22 cellular contexts compared by ENCODE assay signal in the genomic region with DNA sequence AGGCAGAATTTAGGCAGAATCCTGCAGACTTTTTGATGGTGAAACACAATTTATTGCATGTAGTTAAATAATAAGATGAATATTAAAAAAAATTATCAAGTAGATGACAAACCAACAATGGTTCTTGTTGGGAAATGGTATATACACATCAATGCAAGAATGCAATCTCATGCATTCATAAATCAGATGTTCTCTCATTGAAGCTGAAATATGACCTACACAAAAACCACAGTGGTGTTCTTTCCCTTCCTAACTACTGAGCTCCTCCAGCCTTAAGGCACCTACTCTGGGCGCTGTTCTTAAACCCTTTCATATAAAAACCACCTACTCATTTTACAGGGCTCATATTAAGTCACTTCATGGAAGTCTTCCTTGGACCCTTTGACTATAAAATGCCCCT.
"Had no signal": no experiment of that assay in that cellular context is flagged by ENCODE, and none has a peak within 500 bp of the region (broad histone marks: within the 10 kb centered on the region; RNA-seq: fewer than 3 reads in every experiment).

No MANE protein-coding gene starts in this region.

- FAIRE-seq: TTC549 had no signal

- H3K9me3 ChIP-seq: neutrophil had no signal

- H3K27ac ChIP-seq: dorsolateral prefrontal cortex, left lung, transverse colon had no signal

- H3K27me3 Mint-ChIP-seq: activated naive CD4-positive, alpha-beta T cell treated with anti-CD3 and anti-CD28 coated beads, Interleukin-2, amount 10 ng/mL, durations not matched to agents 7 days and 5 days; naive thymus-derived CD4-positive, alpha-beta T cell had no signal

- ATAC-seq: left lung; mucosa of descending colon; naive thymus-derived CD4-positive, alpha-beta T cell; SK-N-SH treated with all-trans-retinoic acid at 6 μM for 48 hours; WTC11 had no signal

- H3K4me3 Mint-ChIP-seq: activated naive CD4-positive, alpha-beta T cell treated with anti-CD3 and anti-CD28 coated beads, Interleukin-2, amount 10 ng/mL, durations not matched to agents 7 days and 5 days; WTC11 had no signal

- DNase-seq: activated CD4-positive, alpha-beta T cell treated with anti-CD3 and anti-CD28 coated beads for 48 hours; activated CD8-positive, alpha-beta memory T cell treated with anti-CD3 and anti-CD28 coated beads for 24 hours; activated naive CD4-positive, alpha-beta T cell treated with anti-CD3 and anti-CD28 coated beads, Interleukin-2, amount 10 ng/mL, durations not matched to agents 7 days and 5 days; activated T-cell treated with anti-CD3 and anti-CD28 coated beads for 4 hours; dorsolateral prefrontal cortex; erythroblast; islet precursor cell; left lung; mammary epithelial cell; mucosa of descending colon; naive thymus-derived CD4-positive, alpha-beta T cell; posterior cingulate gyrus; retina; stimulated activated CD4-positive, alpha-beta T cell treated with anti-CD3 and anti-CD28 coated beads, Interleukin-15, amount 100 ng/mL, for 24 hours; stimulated activated CD4-positive, alpha-beta T cell treated with anti-CD3 and anti-CD28 coated beads, Interleukin-4, amount 100 ng/mL, for 1 hour; stimulated activated naive CD4-positive, alpha-beta T cell treated with Interleukin-2 at 50 U/mL for 16 hours; substantia nigra; transverse colon had no signal

- H3K27ac Mint-ChIP-seq: WTC11 had no signal

- H3K27me3 ChIP-seq: dorsolateral prefrontal cortex, left lung, neutrophil, transverse colon had no signal

- H3K4me3 ChIP-seq: dorsolateral prefrontal cortex, left lung, mucosa of descending colon, transverse colon had no signal
